8 cellular contexts compared by ENCODE assay signal in genomic region chr6:6057442-6058053, GRCh38. TPM values are rescaled to one million over a fixed set of nuclear protein-coding genes. Genes with fewer than 3 reads are reported as not detected.
DNase-seq lines count a peak whose midpoint lies in the region; ATAC-seq and TF ChIP-seq lines count a peak whose summit lies in the region.

No MANE protein-coding gene starts in this region.

- no peaks in the 10 kb centered on the region for H3K79me2 ChIP-seq in osteoblast (ENCODE audit: insufficient read depth, low read length)

- no peaks in the 10 kb centered on the region for H3K4me1 ChIP-seq in esophagus squamous epithelium
- no peaks in the 10 kb centered on the region for H3K4me1 ChIP-seq in osteoblast (ENCODE audit: insufficient read depth, low read length)

- H3K27ac ChIP-seq in esophagus squamous epithelium (no peak overlapping the region), osteoblast (ENCODE audit: low read depth, low read length) (no peak overlapping the region)

- H3K27ac Mint-ChIP-seq in activated naive CD8-positive, alpha-beta T cell treated with anti-CD3 and anti-CD28 coated beads, Interleukin-2, amount 10 ng/mL, durations not matched to agents 7 days and 5 days = no peak overlapping the region
- H3K27ac Mint-ChIP-seq in activated naive CD8-positive, alpha-beta T cell treated with anti-CD3 and anti-CD28 coated beads, Interleukin-2, amount 50 U/mL, for 24 hours = no peak overlapping the region

- peaks cover 0 to 27% (median 0%) of the 10 kb centered on the region in 4 donors for H3K27me3 ChIP-seq in esophagus squamous epithelium
- H3K27me3 ChIP-seq in osteoblast (ENCODE audit: insufficient read depth, low read length) = no peaks in the 10 kb centered on the region

- POLR2A ChIA-PET in activated naive CD8-positive, alpha-beta T cell treated with anti-CD3 and anti-CD28 coated beads, Interleukin-2, amount 10 ng/mL, durations not matched to agents 7 days and 5 days (lab: Charles Lee) = no interaction called here

- TF ChIP-seq POLR2A in esophagus squamous epithelium (IDR thresholded peaks at IDR 0.05) = no peak

- DNase-seq in activated naive CD8-positive, alpha-beta T cell treated with anti-CD3 and anti-CD28 coated beads, Interleukin-2, amount 10 ng/mL, durations not matched to agents 7 days and 5 days = no peak
- DNase-seq in activated naive CD8-positive, alpha-beta T cell treated with anti-CD3 and anti-CD28 coated beads, Interleukin-2, amount 50 U/mL, for 24 hours = no peak
- DNase-seq in LNCaP clone FGC (ENCODE audit: low read depth) = peak; percentile 42
- peak; percentile 74 for DNase-seq in RPMI8226
- no peak for DNase-seq in esophagus squamous epithelium (lab: John Stamatoyannopoulos, UW)
- peak; percentile 31 for DNase-seq in osteoblast (ENCODE audit: insufficient read length, low spot score, missing footprints)
- DNase-seq in activated CD8-positive, alpha-beta memory T cell treated with anti-CD3 and anti-CD28 coated beads, Interleukin-2, amount 50 U/mL, for 48 hours = no peak
- DNase-seq in stimulated activated CD4-positive, alpha-beta T cell treated with anti-CD3 and anti-CD28 coated beads, Interleukin-15, amount 100 ng/mL, for 24 hours = no peak

- no peak overlapping the region for H3K4me3 ChIP-seq in LNCaP clone FGC (ENCODE audit: low read depth, low read length)
- H3K4me3 ChIP-seq in esophagus squamous epithelium = no peak overlapping the region
- no peak overlapping the region for H3K4me3 ChIP-seq in osteoblast (ENCODE audit: insufficient read depth, low read length)

- H2AFZ ChIP-seq in osteoblast (ENCODE audit: low read length) = no peak overlapping the region

- 57 to 58% methylated on average over 9 of the region's 9 CpGs for WGBS in esophagus squamous epithelium, 2 donors

- H3K36me3 ChIP-seq in esophagus squamous epithelium (no peaks in the 10 kb centered on the region), osteoblast (ENCODE audit: insufficient read depth, low read length) (no peaks in the 10 kb centered on the region)

- H3K9me3 Mint-ChIP-seq in activated naive CD8-positive, alpha-beta T cell treated with anti-CD3 and anti-CD28 coated beads, Interleukin-2, amount 10 ng/mL, durations not matched to agents 7 days and 5 days = no peaks in the 10 kb centered on the region
- no peaks in the 10 kb centered on the region for H3K9me3 Mint-ChIP-seq in activated naive CD8-positive, alpha-beta T cell treated with anti-CD3 and anti-CD28 coated beads, Interleukin-2, amount 50 U/mL, for 24 hours

- no peak overlapping the region for H3K4me2 ChIP-seq in osteoblast (ENCODE audit: insufficient read depth, low read length)

- intact Hi-C loops in esophagus squamous epithelium (cut with DNase I) = loop anchor here (5.0 kb wide), 1 partner anchor 490 kb away; no protein-coding TSS in a partner anchor

- H3K4me1 Mint-ChIP-seq in activated naive CD8-positive, alpha-beta T cell treated with anti-CD3 and anti-CD28 coated beads, Interleukin-2, amount 10 ng/mL, durations not matched to agents 7 days and 5 days = no peaks in the 10 kb centered on the region
- no peaks in the 10 kb centered on the region for H3K4me1 Mint-ChIP-seq in activated naive CD8-positive, alpha-beta T cell treated with anti-CD3 and anti-CD28 coated beads, Interleukin-2, amount 50 U/mL, for 24 hours

- no peak overlapping the region for H3K4me3 Mint-ChIP-seq in activated naive CD8-positive, alpha-beta T cell treated with anti-CD3 and anti-CD28 coated beads, Interleukin-2, amount 10 ng/mL, durations not matched to agents 7 days and 5 days
- H3K4me3 Mint-ChIP-seq in activated naive CD8-positive, alpha-beta T cell treated with anti-CD3 and anti-CD28 coated beads, Interleukin-2, amount 50 U/mL, for 24 hours = no peak overlapping the region

- peak; percentile 75 for ATAC-seq in activated naive CD8-positive, alpha-beta T cell treated with anti-CD3 and anti-CD28 coated beads, Interleukin-2, amount 10 ng/mL, durations not matched to agents 7 days and 5 days (ENCODE audit: low read depth)
- no peak for ATAC-seq in activated naive CD8-positive, alpha-beta T cell treated with anti-CD3 and anti-CD28 coated beads, Interleukin-2, amount 50 U/mL, for 24 hours

- H4K20me1 ChIP-seq in osteoblast (ENCODE audit: insufficient read depth, low read length) = no peaks in the 10 kb centered on the region

- H3K36me3 Mint-ChIP-seq in activated naive CD8-positive, alpha-beta T cell treated with anti-CD3 and anti-CD28 coated beads, Interleukin-2, amount 10 ng/mL, durations not matched to agents 7 days and 5 days = no peaks in the 10 kb centered on the region
- no peaks in the 10 kb centered on the region for H3K36me3 Mint-ChIP-seq in activated naive CD8-positive, alpha-beta T cell treated with anti-CD3 and anti-CD28 coated beads, Interleukin-2, amount 50 U/mL, for 24 hours (ENCODE audit: low read depth)

- H3K9me3 ChIP-seq in esophagus squamous epithelium (no peaks in the 10 kb centered on the region), osteoblast (ENCODE audit: low read depth, low read length) (no peaks in the 10 kb centered on the region)

- peak; percentile 65 for TF ChIP-seq CTCF in LNCaP clone FGC (IDR thresholded peaks at IDR 0.05; ENCODE audit: control insufficient read depth, extremely low read depth, insufficient read depth)
- TF ChIP-seq CTCF in esophagus squamous epithelium (IDR thresholded peaks at IDR 0.05) = peak in 5 of 6 experiments; percentile 39 to 64 (median 47)
- TF ChIP-seq CTCF in osteoblast (IDR thresholded peaks at IDR 0.05; ENCODE audit: extremely low read depth, low read depth, low read length) = peak; percentile 54

- H3K27me3 Mint-ChIP-seq in activated naive CD8-positive, alpha-beta T cell treated with anti-CD3 and anti-CD28 coated beads, Interleukin-2, amount 10 ng/mL, durations not matched to agents 7 days and 5 days = peaks cover 39% of the 10 kb centered on the region
- peaks cover 14% of the 10 kb centered on the region for H3K27me3 Mint-ChIP-seq in activated naive CD8-positive, alpha-beta T cell treated with anti-CD3 and anti-CD28 coated beads, Interleukin-2, amount 50 U/mL, for 24 hours

RNA-seq across cellular contexts. Expression of gene NRN1, which starts 50.8 kb away (rescaled TPM):
- 10 to 100 TPM; 49.8 to 54.8 TPM for total RNA-seq in activated naive CD8-positive, alpha-beta T cell treated with anti-CD3 and anti-CD28 coated beads, Interleukin-2, amount 10 ng/mL, durations not matched to agents 7 days and 5 days
- total RNA-seq in esophagus squamous epithelium = 1 to 10 TPM in 2 of 4 donors, under 1 TPM in 2; 0.19 to 7.1 (median 3.7) TPM
- total RNA-seq in osteoblast = 29.5 and 56.1 TPM in 2 replicates

Comparison
In these comparisons a context has a peak if more than half of its experiments do, and no peak if none do; other contexts are left out.
1. DNase-seq: peak in LNCaP clone FGC (single experiment), RPMI8226 (single experiment) and osteoblast (single experiment); none in activated naive CD8-positive, alpha-beta T cell treated with anti-CD3 and anti-CD28 coated beads, Interleukin-2, amount 10 ng/mL, durations not matched to agents 7 days and 5 days (single experiment), activated naive CD8-positive, alpha-beta T cell treated with anti-CD3 and anti-CD28 coated beads, Interleukin-2, amount 50 U/mL, for 24 hours (single experiment), esophagus squamous epithelium (single experiment), activated CD8-positive, alpha-beta memory T cell treated with anti-CD3 and anti-CD28 coated beads, Interleukin-2, amount 50 U/mL, for 48 hours (single experiment) and stimulated activated CD4-positive, alpha-beta T cell treated with anti-CD3 and anti-CD28 coated beads, Interleukin-15, amount 100 ng/mL, for 24 hours (single experiment).
2. Peak in every context shown above with its lines, with median percentiles within 50 percentile points of each other: CTCF ChIP-seq.